8 cellular contexts compared by ENCODE assay signal in the genomic region with DNA sequence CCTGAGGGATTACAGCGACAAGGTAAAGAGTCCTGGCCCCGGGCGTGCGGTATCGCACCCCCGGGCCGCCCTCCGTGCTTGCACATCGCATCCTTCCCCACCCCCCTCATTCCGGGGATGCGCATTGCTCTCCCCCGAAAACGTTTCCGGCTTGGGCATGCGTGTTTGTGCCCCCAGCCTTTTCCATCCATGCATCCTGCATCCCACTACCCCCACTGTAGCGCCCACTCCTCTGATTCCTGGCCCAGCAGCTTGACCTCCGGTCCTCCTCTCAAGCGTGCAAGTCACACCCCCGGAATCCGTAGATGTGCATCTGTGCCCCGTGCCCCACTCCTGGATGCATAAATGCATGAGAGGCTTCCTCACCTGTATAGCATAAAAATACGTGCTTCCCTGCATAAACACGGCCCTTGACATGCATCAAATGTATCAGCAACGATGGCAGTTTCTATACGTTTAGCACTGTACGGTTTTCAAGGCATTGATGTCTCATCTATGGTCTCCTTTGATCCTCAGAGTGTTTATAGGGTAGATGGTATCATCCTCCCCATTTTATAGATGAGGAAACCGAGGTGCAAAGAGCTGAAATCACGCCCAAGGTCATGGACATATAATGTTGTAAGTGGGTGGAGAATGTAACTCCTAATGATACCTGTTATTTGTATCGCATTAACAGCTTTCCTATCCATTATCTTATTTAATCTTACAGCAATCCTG. TPM values are rescaled to one million over a fixed set of nuclear protein-coding genes. Genes with fewer than 3 reads are reported as not detected.
DNase-seq lines count a peak whose midpoint lies in the region; ATAC-seq lines count a peak whose summit lies in the region.

No MANE protein-coding gene starts in this region.

- peak; percentile 73 for DNase-seq in activated CD8-positive, alpha-beta memory T cell treated with anti-CD3 and anti-CD28 coated beads for 24 hours
- DNase-seq in activated CD8-positive, alpha-beta memory T cell treated with anti-CD3 and anti-CD28 coated beads, Interleukin-2, amount 50 U/mL, for 4 hours = no peak
- peak in 1 of 2 donors; percentile 32 for DNase-seq in activated T-cell treated with anti-CD3 and anti-CD28 coated beads, Interleukin-2, amount 50 U/mL, for 72 hours
- DNase-seq in hepatic stellate cell (ENCODE audit: low spot score) (peak; percentile 26), middle frontal gyrus (ENCODE audit: extremely low spot score, low spot score) (no peak), cortex of kidney (lab: John Stamatoyannopoulos, UW) (no peak)
- peak; percentile 4 for DNase-seq in stimulated activated CD8-positive, alpha-beta memory T cell treated with anti-CD3 and anti-CD28 coated beads, Interleukin-4, amount 100 ng/mL, for 24 hours (ENCODE audit: low read depth)

- H3K27me3 Mint-ChIP-seq in activated T-cell treated with anti-CD3 and anti-CD28 coated beads, Interleukin-2, amount 50 U/mL, for 72 hours (ENCODE audit: low read depth) = no peaks in the 10 kb centered on the region

- no peaks in the 10 kb centered on the region for H3K9me3 Mint-ChIP-seq in activated T-cell treated with anti-CD3 and anti-CD28 coated beads, Interleukin-2, amount 50 U/mL, for 72 hours

- ATAC-seq in HG03196 (IDR thresholded peaks at IDR 0.05; ENCODE audit: unreplicated experiment) = peak; percentile 6
- peak in 1 of 2 donors; percentile 16 for ATAC-seq in activated T-cell treated with anti-CD3 and anti-CD28 coated beads, Interleukin-2, amount 50 U/mL, for 72 hours (replicated peaks in 1 of 2)

- H3K36me3 Mint-ChIP-seq in activated T-cell treated with anti-CD3 and anti-CD28 coated beads, Interleukin-2, amount 50 U/mL, for 72 hours (ENCODE audit: insufficient read depth in 2 of 2) = peaks cover 3 to 8% of the 10 kb centered on the region in 2 donors

- peaks cover 27% of the 10 kb centered on the region for H3K4me1 Mint-ChIP-seq in activated T-cell treated with anti-CD3 and anti-CD28 coated beads, Interleukin-2, amount 50 U/mL, for 72 hours (ENCODE audit: low read depth)

- peak overlapping the region; percentile 95 to 99 for H3K4me3 Mint-ChIP-seq in activated T-cell treated with anti-CD3 and anti-CD28 coated beads, Interleukin-2, amount 50 U/mL, for 72 hours

- peak overlapping the region; percentile 89 for H3K27ac Mint-ChIP-seq in activated T-cell treated with anti-CD3 and anti-CD28 coated beads, Interleukin-2, amount 50 U/mL, for 72 hours

RNA-seq across cellular contexts. Expression of gene RIC8B, which starts 0.5 kb away (rescaled TPM):
- 10 to 100 TPM; 11.8 to 15.2 TPM for total RNA-seq in activated T-cell treated with anti-CD3 and anti-CD28 coated beads, Interleukin-2, amount 50 U/mL, for 72 hours

Comparison
In these comparisons a context has a peak if more than half of its experiments do, and no peak if none do; other contexts are left out.
1. DNase-seq: peak in activated CD8-positive, alpha-beta memory T cell treated with anti-CD3 and anti-CD28 coated beads for 24 hours (single experiment), hepatic stellate cell (single experiment) and stimulated activated CD8-positive, alpha-beta memory T cell treated with anti-CD3 and anti-CD28 coated beads, Interleukin-4, amount 100 ng/mL, for 24 hours (single experiment); none in activated CD8-positive, alpha-beta memory T cell treated with anti-CD3 and anti-CD28 coated beads, Interleukin-2, amount 50 U/mL, for 4 hours (single experiment), middle frontal gyrus (single experiment) and cortex of kidney (single experiment).